Comparison of ENCODE assay signal across 1 cellular context in the genomic region with DNA sequence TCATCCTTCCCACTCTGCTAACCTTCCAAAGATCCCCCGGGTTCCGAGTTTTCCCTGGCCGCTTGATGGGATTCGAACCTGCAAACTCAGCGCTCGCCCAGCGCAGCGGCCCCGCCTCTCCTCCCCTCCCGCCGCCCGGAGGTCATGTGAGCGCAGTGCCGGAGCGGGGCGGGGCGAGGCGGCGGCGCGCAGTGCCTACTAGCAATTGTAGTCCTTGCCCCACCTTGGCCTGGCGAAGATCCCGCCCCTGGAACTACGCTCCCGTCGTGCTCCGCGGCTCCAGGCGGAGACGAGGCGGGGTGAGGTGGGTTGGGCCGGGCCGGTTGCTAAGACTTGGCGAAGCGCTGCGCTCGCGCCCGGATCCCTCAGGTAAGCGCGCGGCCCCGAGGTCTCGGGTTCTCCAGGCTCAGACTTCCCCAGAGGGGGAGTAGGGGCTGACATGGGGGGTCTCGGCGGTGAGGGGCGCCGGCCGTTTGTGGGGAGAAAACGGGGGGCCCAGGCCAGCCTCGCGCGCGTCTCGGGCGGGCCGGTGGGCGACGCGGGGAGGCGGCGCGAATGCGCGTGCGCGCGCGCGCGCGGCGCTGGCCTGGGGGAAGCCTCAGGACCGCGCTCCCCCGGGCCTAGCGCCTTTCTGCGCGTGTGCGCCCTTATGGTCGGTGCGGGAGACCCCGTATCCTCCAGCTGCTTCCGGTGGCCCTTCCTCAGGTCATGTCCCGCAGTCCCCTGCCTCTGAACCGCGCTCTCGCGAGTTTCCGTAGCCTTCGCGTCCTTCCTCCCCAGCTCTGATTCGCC.
A peak's percentile ranks its signal among the peaks of the same experiment; 100 is the strongest.
TF ChIP-seq lines count a peak whose summit lies in the region.

A gene (plus strand): TSS at position 329 of the 792 bp plus-strand sequence. CDS start 6,649 bp downstream, outside the sequence.
A gene with protein sequence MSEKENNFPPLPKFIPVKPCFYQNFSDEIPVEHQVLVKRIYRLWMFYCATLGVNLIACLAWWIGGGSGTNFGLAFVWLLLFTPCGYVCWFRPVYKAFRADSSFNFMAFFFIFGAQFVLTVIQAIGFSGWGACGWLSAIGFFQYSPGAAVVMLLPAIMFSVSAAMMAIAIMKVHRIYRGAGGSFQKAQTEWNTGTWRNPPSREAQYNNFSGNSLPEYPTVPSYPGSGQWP (plus strand): TSS at position 329 of the 792 bp plus-strand sequence. CDS start 9,621 bp downstream, outside the sequence.

TF ChIP-seq in HepG2, 621 proteins besides CTCF, POLR2A, EP300 and RAD21 (continued from another document and continues in another):
- TF ChIP-seq, protein P1, sequence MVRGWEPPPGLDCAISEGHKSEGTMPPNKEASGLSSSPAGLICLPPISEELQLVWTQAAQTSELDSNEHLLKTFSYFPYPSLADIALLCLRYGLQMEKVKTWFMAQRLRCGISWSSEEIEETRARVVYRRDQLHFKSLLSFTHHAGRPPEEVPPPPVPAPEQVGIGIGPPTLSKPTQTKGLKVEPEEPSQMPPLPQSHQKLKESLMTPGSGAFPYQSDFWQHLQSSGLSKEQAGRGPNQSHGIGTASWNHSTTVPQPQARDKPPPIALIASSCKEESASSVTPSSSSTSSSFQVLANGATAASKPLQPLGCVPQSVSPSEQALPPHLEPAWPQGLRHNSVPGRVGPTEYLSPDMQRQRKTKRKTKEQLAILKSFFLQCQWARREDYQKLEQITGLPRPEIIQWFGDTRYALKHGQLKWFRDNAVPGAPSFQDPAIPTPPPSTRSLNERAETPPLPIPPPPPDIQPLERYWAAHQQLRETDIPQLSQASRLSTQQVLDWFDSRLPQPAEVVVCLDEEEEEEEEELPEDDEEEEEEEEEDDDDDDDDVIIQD (CRISPR knock-in tag; IDR thresholded peaks at IDR 0.05; ENCODE audit: low read depth), result peak; percentile 37; the same call in 1 of the 2 replicates
- TF ChIP-seq, protein P2, sequence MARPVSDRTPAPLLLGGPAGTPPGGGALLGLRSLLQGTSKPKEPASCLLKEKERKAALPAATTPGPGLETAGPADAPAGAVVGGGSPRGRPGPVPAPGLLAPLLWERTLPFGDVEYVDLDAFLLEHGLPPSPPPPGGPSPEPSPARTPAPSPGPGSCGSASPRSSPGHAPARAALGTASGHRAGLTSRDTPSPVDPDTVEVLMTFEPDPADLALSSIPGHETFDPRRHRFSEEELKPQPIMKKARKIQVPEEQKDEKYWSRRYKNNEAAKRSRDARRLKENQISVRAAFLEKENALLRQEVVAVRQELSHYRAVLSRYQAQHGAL (CRISPR knock-in tag; IDR thresholded peaks at IDR 0.05; ENCODE audit: not compliant biosample characterization), result no peak
- TF ChIP-seq BCL6 (CRISPR knock-in tag; IDR thresholded peaks at IDR 0.05) (peak; percentile 23; the same call in 1 of the 2 replicates), ADNP (CRISPR knock-in tag; IDR thresholded peaks at IDR 0.05) (0 out of 2 replicates have a peak, but pooled peaks have one; percentile 45), FOSL2 (CRISPR knock-in tag; IDR thresholded peaks at IDR 0.05) (peak; percentile 45), ZC3H13 (CRISPR knock-in tag; IDR thresholded peaks at IDR 0.05) (peak; percentile 65; the same call in 1 of the 2 replicates), KDM5A (IDR thresholded peaks at IDR 0.05; ENCODE audit: borderline replicate concordance, low read length) (peak; percentile 69; the same call in 1 of the 2 replicates), ZNF431 (CRISPR knock-in tag; IDR thresholded peaks at IDR 0.05; ENCODE audit: borderline replicate concordance, low read depth) (no peak), MIXL1 (CRISPR knock-in tag; IDR thresholded peaks at IDR 0.05) (peak; percentile 49; the same call in 1 of the 2 replicates), ZNF136 (CRISPR knock-in tag; IDR thresholded peaks at IDR 0.05; ENCODE audit: low read depth) (no peak), NR2F2 (IDR thresholded peaks at IDR 0.05; ENCODE audit: borderline replicate concordance, low read depth) (peak; percentile 36; the same call in 1 of the 2 replicates), ZNF577 (CRISPR knock-in tag; IDR thresholded peaks at IDR 0.05; ENCODE audit: borderline replicate concordance, low read depth) (no peak), ZNF124 (CRISPR knock-in tag; IDR thresholded peaks at IDR 0.05) (no peak), SOX5 (CRISPR knock-in tag; IDR thresholded peaks at IDR 0.05; ENCODE audit: borderline replicate concordance) (peak; percentile 34; the same call in 1 of the 2 replicates), ZNF772 (CRISPR knock-in tag; IDR thresholded peaks at IDR 0.05) (0 out of 2 replicates have a peak, but pooled peaks have one; percentile 69), ZNF510 (CRISPR knock-in tag; IDR thresholded peaks at IDR 0.05; ENCODE audit: low read depth) (no peak), JDP2 (CRISPR knock-in tag; IDR thresholded peaks at IDR 0.05; ENCODE audit: borderline replicate concordance) (no peak), NRL (CRISPR knock-in tag; IDR thresholded peaks at IDR 0.05; ENCODE audit: borderline replicate concordance) (no peak), NCOA2 (CRISPR knock-in tag; IDR thresholded peaks at IDR 0.05) (peak; percentile 27; the same call in 1 of the 2 replicates), GABPB1 (CRISPR knock-in tag; IDR thresholded peaks at IDR 0.05) (peak; percentile 94), RARG (CRISPR knock-in tag; IDR thresholded peaks at IDR 0.05; ENCODE audit: low read depth) (no peak), ZNF543 (CRISPR knock-in tag; IDR thresholded peaks at IDR 0.05) (0 out of 2 replicates have a peak, but pooled peaks have one; percentile 52)
- TF ChIP-seq, protein P3, sequence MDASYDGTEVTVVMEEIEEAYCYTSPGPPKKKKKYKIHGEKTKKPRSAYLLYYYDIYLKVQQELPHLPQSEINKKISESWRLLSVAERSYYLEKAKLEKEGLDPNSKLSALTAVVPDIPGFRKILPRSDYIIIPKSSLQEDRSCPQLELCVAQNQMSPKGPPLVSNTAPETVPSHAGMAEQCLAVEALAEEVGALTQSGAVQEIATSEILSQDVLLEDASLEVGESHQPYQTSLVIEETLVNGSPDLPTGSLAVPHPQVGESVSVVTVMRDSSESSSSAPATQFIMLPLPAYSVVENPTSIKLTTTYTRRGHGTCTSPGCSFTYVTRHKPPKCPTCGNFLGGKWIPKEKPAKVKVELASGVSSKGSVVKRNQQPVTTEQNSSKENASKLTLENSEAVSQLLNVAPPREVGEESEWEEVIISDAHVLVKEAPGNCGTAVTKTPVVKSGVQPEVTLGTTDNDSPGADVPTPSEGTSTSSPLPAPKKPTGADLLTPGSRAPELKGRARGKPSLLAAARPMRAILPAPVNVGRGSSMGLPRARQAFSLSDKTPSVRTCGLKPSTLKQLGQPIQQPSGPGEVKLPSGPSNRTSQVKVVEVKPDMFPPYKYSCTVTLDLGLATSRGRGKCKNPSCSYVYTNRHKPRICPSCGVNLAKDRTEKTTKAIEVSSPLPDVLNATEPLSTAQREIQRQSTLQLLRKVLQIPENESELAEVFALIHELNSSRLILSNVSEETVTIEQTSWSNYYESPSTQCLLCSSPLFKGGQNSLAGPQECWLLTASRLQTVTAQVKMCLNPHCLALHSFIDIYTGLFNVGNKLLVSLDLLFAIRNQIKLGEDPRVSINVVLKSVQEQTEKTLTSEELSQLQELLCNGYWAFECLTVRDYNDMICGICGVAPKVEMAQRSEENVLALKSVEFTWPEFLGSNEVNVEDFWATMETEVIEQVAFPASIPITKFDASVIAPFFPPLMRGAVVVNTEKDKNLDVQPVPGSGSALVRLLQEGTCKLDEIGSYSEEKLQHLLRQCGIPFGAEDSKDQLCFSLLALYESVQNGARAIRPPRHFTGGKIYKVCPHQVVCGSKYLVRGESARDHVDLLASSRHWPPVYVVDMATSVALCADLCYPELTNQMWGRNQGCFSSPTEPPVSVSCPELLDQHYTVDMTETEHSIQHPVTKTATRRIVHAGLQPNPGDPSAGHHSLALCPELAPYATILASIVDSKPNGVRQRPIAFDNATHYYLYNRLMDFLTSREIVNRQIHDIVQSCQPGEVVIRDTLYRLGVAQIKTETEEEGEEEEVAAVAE (CRISPR knock-in tag; IDR thresholded peaks at IDR 0.05; ENCODE audit: borderline replicate concordance), result peak; percentile 25; the same call in 1 of the 2 replicates
- TF ChIP-seq, protein P4, sequence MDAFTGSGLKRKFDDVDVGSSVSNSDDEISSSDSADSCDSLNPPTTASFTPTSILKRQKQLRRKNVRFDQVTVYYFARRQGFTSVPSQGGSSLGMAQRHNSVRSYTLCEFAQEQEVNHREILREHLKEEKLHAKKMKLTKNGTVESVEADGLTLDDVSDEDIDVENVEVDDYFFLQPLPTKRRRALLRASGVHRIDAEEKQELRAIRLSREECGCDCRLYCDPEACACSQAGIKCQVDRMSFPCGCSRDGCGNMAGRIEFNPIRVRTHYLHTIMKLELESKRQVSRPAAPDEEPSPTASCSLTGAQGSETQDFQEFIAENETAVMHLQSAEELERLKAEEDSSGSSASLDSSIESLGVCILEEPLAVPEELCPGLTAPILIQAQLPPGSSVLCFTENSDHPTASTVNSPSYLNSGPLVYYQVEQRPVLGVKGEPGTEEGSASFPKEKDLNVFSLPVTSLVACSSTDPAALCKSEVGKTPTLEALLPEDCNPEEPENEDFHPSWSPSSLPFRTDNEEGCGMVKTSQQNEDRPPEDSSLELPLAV (CRISPR knock-in tag; conservative IDR thresholded peaks at IDR 0.05; ENCODE audit: low read depth), result no peak
- TF ChIP-seq, protein P5, sequence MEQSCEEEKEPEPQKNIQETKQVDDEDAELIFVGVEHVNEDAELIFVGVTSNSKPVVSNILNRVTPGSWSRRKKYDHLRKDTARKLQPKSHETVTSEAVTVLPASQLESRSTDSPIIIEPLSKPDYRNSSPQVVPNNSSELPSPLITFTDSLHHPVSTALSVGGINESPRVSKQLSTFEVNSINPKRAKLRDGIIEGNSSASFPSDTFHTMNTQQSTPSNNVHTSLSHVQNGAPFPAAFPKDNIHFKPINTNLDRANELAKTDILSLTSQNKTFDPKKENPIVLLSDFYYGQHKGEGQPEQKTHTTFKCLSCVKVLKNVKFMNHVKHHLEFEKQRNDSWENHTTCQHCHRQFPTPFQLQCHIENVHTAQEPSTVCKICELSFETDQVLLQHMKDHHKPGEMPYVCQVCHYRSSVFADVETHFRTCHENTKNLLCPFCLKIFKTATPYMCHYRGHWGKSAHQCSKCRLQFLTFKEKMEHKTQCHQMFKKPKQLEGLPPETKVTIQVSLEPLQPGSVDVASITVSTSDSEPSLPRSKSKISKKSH (CRISPR knock-in tag; IDR thresholded peaks at IDR 0.05; ENCODE audit: borderline replicate concordance), result peak; percentile 55; the same call in 1 of the 2 replicates
- TF ChIP-seq, protein P6, sequence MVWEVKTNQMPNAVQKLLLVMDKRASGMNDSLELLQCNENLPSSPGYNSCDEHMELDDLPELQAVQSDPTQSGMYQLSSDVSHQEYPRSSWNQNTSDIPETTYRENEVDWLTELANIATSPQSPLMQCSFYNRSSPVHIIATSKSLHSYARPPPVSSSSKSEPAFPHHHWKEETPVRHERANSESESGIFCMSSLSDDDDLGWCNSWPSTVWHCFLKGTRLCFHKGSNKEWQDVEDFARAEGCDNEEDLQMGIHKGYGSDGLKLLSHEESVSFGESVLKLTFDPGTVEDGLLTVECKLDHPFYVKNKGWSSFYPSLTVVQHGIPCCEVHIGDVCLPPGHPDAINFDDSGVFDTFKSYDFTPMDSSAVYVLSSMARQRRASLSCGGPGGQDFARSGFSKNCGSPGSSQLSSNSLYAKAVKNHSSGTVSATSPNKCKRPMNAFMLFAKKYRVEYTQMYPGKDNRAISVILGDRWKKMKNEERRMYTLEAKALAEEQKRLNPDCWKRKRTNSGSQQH (CRISPR knock-in tag; IDR thresholded peaks at IDR 0.05; ENCODE audit: low read depth), result peak; percentile 71; the same call in 1 of the 2 replicates
- TF ChIP-seq, protein P7, sequence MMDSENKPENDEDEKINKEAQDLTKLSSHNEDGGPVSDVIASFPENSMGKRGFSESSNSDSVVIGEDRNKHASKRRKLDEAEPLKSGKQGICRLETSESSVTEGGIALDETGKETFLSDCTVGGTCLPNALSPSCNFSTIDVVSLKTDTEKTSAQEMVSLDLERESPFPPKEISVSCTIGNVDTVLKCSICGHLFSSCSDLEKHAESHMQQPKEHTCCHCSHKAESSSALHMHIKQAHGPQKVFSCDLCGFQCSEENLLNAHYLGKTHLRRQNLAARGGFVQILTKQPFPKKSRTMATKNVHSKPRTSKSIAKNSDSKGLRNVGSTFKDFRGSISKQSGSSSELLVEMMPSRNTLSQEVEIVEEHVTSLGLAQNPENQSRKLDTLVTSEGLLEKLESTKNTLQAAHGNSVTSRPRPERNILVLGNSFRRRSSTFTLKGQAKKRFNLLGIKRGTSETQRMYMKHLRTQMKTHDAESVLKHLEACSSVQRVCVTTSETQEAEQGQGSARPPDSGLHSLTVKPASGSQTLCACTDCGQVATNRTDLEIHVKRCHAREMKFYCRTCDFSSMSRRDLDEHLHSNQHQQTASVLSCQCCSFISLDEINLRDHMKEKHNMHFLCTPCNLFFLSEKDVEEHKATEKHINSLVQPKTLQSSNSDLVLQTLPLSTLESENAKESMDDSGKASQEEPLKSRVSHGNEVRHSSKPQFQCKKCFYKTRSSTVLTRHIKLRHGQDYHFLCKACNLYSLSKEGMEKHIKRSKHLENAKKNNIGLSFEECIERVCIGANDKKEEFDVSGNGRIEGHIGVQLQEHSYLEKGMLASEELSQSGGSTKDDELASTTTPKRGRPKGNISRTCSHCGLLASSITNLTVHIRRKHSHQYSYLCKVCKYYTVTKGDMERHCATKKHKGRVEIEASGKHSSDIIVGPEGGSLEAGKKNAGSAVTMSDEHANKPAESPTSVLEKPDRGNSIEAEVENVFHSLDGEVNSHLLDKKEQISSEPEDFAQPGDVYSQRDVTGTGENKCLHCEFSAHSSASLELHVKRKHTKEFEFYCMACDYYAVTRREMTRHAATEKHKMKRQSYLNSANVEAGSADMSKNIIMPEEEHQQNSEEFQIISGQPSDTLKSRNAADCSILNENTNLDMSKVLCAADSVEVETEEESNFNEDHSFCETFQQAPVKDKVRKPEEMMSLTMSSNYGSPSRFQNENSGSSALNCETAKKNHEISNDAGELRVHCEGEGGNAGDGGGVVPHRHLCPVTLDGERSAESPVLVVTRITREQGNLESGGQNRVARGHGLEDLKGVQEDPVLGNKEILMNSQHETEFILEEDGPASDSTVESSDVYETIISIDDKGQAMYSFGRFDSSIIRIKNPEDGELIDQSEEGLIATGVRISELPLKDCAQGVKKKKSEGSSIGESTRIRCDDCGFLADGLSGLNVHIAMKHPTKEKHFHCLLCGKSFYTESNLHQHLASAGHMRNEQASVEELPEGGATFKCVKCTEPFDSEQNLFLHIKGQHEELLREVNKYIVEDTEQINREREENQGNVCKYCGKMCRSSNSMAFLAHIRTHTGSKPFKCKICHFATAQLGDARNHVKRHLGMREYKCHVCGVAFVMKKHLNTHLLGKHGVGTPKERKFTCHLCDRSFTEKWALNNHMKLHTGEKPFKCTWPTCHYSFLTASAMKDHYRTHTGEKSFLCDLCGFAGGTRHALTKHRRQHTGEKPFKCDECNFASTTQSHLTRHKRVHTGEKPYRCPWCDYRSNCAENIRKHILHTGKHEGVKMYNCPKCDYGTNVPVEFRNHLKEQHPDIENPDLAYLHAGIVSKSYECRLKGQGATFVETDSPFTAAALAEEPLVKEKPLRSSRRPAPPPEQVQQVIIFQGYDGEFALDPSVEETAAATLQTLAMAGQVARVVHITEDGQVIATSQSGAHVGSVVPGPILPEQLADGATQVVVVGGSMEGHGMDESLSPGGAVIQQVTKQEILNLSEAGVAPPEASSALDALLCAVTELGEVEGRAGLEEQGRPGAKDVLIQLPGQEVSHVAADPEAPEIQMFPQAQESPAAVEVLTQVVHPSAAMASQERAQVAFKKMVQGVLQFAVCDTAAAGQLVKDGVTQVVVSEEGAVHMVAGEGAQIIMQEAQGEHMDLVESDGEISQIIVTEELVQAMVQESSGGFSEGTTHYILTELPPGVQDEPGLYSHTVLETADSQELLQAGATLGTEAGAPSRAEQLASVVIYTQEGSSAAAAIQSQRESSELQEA (CRISPR knock-in tag; IDR thresholded peaks at IDR 0.05; ENCODE audit: not compliant biosample characterization), result peak; percentile 27
- TF ChIP-seq, protein P8, sequence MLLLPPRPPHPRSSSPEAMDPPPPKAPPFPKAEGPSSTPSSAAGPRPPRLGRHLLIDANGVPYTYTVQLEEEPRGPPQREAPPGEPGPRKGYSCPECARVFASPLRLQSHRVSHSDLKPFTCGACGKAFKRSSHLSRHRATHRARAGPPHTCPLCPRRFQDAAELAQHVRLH (CRISPR knock-in tag; IDR thresholded peaks at IDR 0.05; ENCODE audit: borderline replicate concordance, low read depth), result 0 out of 2 replicates have a peak, but pooled peaks have one; percentile 72
